1 cellular context compared by ENCODE assay signal in the genomic region with DNA sequence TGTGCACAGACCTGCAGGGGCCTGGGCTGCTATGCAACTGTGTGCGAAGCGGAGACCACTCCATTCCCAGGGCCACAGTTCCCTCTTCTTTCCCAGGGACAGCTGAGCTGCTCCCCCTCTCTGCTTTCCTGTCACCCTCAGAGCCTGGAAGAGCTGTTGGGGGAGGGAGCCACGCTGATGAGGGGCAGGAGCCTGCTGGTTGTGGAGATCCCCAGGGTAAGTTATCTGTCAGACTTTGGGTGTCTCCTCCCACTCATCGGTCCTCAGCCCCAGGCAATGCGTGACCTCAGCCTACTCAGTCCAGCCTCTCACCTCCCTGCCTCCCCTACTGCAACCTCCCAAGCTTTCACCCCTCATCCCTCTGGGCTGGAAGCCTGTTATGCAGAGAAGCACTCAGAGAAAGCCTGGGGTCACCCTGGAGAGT.
A peak's percentile ranks its signal among the peaks of the same experiment; 100 is the strongest.
TF ChIP-seq lines count a peak whose summit lies in the region.

No MANE protein-coding gene starts in this region.

TF ChIP-seq in K562, 482 proteins besides CTCF, POLR2A, EP300 and RAD21 (continued from another document and continues in another):
- TF ChIP-seq, protein P1, sequence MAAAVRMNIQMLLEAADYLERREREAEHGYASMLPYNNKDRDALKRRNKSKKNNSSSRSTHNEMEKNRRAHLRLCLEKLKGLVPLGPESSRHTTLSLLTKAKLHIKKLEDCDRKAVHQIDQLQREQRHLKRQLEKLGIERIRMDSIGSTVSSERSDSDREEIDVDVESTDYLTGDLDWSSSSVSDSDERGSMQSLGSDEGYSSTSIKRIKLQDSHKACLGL (CRISPR knock-in tag; IDR thresholded peaks at IDR 0.05; ENCODE audit: borderline replicate concordance, poor library complexity, severe bottlenecking): no peak
- TF ChIP-seq EWSR1 (IDR thresholded peaks at IDR 0.05; ENCODE audit: borderline replicate concordance, low read depth, partially characterized antibody) (no peak), PCBP1 (IDR thresholded peaks at IDR 0.05; ENCODE audit: low read depth, low read length, poor library complexity, severe bottlenecking) (no peak), NFYB (IDR thresholded peaks at IDR 0.05; ENCODE audit: extremely low read depth, insufficient read length) (no peak), ZC3H4 (CRISPR knock-in tag; IDR thresholded peaks at IDR 0.05; ENCODE audit: borderline replicate concordance) (no peak), ARID2 (IDR thresholded peaks at IDR 0.05) (no peak), FOXK1 (CRISPR knock-in tag; IDR thresholded peaks at IDR 0.05; ENCODE audit: borderline replicate concordance) (no peak), IRF2 (CRISPR knock-in tag; IDR thresholded peaks at IDR 0.05) (no peak), NFIC (IDR thresholded peaks at IDR 0.05) (no peak), HNRNPUL1 (IDR thresholded peaks at IDR 0.05; ENCODE audit: low read length) (no peak), POLR2B (IDR thresholded peaks at IDR 0.05; ENCODE audit: low read depth, partially characterized antibody) (no peak)
- TF ChIP-seq, protein P2, sequence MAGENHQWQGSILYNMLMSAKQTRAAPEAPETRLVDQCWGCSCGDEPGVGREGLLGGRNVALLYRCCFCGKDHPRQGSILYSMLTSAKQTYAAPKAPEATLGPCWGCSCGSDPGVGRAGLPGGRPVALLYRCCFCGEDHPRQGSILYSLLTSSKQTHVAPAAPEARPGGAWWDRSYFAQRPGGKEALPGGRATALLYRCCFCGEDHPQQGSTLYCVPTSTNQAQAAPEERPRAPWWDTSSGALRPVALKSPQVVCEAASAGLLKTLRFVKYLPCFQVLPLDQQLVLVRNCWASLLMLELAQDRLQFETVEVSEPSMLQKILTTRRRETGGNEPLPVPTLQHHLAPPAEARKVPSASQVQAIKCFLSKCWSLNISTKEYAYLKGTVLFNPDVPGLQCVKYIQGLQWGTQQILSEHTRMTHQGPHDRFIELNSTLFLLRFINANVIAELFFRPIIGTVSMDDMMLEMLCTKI (IDR thresholded peaks at IDR 0.05; ENCODE audit: partially characterized antibody): no peak
- TF ChIP-seq, protein P3, sequence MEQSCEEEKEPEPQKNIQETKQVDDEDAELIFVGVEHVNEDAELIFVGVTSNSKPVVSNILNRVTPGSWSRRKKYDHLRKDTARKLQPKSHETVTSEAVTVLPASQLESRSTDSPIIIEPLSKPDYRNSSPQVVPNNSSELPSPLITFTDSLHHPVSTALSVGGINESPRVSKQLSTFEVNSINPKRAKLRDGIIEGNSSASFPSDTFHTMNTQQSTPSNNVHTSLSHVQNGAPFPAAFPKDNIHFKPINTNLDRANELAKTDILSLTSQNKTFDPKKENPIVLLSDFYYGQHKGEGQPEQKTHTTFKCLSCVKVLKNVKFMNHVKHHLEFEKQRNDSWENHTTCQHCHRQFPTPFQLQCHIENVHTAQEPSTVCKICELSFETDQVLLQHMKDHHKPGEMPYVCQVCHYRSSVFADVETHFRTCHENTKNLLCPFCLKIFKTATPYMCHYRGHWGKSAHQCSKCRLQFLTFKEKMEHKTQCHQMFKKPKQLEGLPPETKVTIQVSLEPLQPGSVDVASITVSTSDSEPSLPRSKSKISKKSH (CRISPR knock-in tag; IDR thresholded peaks at IDR 0.05): no peak
- TF ChIP-seq, protein P4, sequence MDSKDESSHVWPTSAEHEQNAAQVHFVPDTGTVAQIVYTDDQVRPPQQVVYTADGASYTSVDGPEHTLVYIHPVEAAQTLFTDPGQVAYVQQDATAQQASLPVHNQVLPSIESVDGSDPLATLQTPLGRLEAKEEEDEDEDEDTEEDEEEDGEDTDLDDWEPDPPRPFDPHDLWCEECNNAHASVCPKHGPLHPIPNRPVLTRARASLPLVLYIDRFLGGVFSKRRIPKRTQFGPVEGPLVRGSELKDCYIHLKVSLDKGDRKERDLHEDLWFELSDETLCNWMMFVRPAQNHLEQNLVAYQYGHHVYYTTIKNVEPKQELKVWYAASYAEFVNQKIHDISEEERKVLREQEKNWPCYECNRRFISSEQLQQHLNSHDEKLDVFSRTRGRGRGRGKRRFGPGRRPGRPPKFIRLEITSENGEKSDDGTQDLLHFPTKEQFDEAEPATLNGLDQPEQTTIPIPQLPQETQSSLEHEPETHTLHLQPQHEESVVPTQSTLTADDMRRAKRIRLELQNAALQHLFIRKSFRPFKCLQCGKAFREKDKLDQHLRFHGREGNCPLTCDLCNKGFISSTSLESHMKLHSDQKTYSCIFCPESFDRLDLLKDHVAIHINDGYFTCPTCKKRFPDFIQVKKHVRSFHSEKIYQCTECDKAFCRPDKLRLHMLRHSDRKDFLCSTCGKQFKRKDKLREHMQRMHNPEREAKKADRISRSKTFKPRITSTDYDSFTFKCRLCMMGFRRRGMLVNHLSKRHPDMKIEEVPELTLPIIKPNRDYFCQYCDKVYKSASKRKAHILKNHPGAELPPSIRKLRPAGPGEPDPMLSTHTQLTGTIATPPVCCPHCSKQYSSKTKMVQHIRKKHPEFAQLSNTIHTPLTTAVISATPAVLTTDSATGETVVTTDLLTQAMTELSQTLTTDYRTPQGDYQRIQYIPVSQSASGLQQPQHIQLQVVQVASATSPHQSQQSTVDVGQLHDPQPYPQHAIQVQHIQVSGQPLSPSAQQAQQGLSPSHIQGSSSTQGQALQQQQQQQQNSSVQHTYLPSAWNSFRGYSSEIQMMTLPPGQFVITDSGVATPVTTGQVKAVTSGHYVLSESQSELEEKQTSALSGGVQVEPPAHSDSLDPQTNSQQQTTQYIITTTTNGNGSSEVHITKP (IDR thresholded peaks at IDR 0.05; ENCODE audit: partially characterized antibody): peak; percentile 90
- TF ChIP-seq, protein P5, sequence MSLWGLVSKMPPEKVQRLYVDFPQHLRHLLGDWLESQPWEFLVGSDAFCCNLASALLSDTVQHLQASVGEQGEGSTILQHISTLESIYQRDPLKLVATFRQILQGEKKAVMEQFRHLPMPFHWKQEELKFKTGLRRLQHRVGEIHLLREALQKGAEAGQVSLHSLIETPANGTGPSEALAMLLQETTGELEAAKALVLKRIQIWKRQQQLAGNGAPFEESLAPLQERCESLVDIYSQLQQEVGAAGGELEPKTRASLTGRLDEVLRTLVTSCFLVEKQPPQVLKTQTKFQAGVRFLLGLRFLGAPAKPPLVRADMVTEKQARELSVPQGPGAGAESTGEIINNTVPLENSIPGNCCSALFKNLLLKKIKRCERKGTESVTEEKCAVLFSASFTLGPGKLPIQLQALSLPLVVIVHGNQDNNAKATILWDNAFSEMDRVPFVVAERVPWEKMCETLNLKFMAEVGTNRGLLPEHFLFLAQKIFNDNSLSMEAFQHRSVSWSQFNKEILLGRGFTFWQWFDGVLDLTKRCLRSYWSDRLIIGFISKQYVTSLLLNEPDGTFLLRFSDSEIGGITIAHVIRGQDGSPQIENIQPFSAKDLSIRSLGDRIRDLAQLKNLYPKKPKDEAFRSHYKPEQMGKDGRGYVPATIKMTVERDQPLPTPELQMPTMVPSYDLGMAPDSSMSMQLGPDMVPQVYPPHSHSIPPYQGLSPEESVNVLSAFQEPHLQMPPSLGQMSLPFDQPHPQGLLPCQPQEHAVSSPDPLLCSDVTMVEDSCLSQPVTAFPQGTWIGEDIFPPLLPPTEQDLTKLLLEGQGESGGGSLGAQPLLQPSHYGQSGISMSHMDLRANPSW (CRISPR knock-in tag; IDR thresholded peaks at IDR 0.05): no peak
- TF ChIP-seq, protein P6, sequence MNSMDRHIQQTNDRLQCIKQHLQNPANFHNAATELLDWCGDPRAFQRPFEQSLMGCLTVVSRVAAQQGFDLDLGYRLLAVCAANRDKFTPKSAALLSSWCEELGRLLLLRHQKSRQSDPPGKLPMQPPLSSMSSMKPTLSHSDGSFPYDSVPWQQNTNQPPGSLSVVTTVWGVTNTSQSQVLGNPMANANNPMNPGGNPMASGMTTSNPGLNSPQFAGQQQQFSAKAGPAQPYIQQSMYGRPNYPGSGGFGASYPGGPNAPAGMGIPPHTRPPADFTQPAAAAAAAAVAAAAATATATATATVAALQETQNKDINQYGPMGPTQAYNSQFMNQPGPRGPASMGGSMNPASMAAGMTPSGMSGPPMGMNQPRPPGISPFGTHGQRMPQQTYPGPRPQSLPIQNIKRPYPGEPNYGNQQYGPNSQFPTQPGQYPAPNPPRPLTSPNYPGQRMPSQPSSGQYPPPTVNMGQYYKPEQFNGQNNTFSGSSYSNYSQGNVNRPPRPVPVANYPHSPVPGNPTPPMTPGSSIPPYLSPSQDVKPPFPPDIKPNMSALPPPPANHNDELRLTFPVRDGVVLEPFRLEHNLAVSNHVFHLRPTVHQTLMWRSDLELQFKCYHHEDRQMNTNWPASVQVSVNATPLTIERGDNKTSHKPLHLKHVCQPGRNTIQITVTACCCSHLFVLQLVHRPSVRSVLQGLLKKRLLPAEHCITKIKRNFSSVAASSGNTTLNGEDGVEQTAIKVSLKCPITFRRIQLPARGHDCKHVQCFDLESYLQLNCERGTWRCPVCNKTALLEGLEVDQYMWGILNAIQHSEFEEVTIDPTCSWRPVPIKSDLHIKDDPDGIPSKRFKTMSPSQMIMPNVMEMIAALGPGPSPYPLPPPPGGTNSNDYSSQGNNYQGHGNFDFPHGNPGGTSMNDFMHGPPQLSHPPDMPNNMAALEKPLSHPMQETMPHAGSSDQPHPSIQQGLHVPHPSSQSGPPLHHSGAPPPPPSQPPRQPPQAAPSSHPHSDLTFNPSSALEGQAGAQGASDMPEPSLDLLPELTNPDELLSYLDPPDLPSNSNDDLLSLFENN (IDR thresholded peaks at IDR 0.05; ENCODE audit: low read depth in 2 of 2, low read length in 2 of 2): no peak; a peak in 1 of 4 replicates
- TF ChIP-seq, protein P7, sequence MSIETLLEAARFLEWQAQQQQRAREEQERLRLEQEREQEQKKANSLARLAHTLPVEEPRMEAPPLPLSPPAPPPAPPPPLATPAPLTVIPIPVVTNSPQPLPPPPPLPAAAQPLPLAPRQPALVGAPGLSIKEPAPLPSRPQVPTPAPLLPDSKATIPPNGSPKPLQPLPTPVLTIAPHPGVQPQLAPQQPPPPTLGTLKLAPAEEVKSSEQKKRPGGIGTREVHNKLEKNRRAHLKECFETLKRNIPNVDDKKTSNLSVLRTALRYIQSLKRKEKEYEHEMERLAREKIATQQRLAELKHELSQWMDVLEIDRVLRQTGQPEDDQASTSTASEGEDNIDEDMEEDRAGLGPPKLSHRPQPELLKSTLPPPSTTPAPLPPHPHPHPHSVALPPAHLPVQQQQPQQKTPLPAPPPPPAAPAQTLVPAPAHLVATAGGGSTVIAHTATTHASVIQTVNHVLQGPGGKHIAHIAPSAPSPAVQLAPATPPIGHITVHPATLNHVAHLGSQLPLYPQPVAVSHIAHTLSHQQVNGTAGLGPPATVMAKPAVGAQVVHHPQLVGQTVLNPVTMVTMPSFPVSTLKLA (conservative IDR thresholded peaks at IDR 0.05): peak in 1 of 2 experiments; percentile 20; a peak in 2 of 4 replicates
- TF ChIP-seq, protein P8, sequence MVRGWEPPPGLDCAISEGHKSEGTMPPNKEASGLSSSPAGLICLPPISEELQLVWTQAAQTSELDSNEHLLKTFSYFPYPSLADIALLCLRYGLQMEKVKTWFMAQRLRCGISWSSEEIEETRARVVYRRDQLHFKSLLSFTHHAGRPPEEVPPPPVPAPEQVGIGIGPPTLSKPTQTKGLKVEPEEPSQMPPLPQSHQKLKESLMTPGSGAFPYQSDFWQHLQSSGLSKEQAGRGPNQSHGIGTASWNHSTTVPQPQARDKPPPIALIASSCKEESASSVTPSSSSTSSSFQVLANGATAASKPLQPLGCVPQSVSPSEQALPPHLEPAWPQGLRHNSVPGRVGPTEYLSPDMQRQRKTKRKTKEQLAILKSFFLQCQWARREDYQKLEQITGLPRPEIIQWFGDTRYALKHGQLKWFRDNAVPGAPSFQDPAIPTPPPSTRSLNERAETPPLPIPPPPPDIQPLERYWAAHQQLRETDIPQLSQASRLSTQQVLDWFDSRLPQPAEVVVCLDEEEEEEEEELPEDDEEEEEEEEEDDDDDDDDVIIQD (CRISPR knock-in tag; IDR thresholded peaks at IDR 0.05): no peak
- TF ChIP-seq, protein P9, sequence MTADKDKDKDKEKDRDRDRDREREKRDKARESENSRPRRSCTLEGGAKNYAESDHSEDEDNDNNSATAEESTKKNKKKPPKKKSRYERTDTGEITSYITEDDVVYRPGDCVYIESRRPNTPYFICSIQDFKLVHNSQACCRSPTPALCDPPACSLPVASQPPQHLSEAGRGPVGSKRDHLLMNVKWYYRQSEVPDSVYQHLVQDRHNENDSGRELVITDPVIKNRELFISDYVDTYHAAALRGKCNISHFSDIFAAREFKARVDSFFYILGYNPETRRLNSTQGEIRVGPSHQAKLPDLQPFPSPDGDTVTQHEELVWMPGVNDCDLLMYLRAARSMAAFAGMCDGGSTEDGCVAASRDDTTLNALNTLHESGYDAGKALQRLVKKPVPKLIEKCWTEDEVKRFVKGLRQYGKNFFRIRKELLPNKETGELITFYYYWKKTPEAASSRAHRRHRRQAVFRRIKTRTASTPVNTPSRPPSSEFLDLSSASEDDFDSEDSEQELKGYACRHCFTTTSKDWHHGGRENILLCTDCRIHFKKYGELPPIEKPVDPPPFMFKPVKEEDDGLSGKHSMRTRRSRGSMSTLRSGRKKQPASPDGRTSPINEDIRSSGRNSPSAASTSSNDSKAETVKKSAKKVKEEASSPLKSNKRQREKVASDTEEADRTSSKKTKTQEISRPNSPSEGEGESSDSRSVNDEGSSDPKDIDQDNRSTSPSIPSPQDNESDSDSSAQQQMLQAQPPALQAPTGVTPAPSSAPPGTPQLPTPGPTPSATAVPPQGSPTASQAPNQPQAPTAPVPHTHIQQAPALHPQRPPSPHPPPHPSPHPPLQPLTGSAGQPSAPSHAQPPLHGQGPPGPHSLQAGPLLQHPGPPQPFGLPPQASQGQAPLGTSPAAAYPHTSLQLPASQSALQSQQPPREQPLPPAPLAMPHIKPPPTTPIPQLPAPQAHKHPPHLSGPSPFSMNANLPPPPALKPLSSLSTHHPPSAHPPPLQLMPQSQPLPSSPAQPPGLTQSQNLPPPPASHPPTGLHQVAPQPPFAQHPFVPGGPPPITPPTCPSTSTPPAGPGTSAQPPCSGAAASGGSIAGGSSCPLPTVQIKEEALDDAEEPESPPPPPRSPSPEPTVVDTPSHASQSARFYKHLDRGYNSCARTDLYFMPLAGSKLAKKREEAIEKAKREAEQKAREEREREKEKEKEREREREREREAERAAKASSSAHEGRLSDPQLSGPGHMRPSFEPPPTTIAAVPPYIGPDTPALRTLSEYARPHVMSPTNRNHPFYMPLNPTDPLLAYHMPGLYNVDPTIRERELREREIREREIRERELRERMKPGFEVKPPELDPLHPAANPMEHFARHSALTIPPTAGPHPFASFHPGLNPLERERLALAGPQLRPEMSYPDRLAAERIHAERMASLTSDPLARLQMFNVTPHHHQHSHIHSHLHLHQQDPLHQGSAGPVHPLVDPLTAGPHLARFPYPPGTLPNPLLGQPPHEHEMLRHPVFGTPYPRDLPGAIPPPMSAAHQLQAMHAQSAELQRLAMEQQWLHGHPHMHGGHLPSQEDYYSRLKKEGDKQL (CRISPR knock-in tag; IDR thresholded peaks at IDR 0.05; ENCODE audit: borderline replicate concordance): no peak
- TF ChIP-seq, protein P10, sequence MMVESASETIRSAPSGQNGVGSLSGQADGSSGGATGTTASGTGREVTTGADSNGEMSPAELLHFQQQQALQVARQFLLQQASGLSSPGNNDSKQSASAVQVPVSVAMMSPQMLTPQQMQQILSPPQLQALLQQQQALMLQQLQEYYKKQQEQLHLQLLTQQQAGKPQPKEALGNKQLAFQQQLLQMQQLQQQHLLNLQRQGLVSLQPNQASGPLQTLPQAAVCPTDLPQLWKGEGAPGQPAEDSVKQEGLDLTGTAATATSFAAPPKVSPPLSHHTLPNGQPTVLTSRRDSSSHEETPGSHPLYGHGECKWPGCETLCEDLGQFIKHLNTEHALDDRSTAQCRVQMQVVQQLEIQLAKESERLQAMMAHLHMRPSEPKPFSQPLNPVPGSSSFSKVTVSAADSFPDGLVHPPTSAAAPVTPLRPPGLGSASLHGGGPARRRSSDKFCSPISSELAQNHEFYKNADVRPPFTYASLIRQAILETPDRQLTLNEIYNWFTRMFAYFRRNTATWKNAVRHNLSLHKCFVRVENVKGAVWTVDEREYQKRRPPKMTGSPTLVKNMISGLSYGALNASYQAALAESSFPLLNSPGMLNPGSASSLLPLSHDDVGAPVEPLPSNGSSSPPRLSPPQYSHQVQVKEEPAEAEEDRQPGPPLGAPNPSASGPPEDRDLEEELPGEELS (CRISPR knock-in tag; IDR thresholded peaks at IDR 0.05; ENCODE audit: borderline replicate concordance): no peak
